22 cellular contexts compared by ENCODE assay signal in genomic region chr2:204051999-204052558, GRCh38.
"Had no signal": no experiment of that assay in that cellular context is flagged by ENCODE, and none has a peak within 500 bp of the region (broad histone marks: within the 10 kb centered on the region; RNA-seq: fewer than 3 reads in every experiment).

No MANE protein-coding gene starts in this region.

- H3K9ac ChIP-seq: parathyroid adenoma had no signal

- H3K4me1 ChIP-seq: heart right ventricle, left lung, lower lobe of right lung, parathyroid adenoma, psoas muscle, right atrium auricular region, sigmoid colon, spleen, tibial nerve, vagina had no signal

- H3K36me3 Mint-ChIP-seq: mesothelial cell of epicardium; naive B cell; natural killer cell; stimulated activated effector memory CD8-positive, alpha-beta T cell treated with anti-CD3 and anti-CD28 coated beads, Interleukin-12 subunit alpha, Interleukin-12 subunit beta, amount 100 ng/mL, for 72 hours; type B pancreatic cell had no signal

- H3K4me3 ChIP-seq: heart right ventricle, left lung, lower lobe of right lung, psoas muscle, right atrium auricular region, sigmoid colon, spleen, tibial nerve, vagina had no signal

- H3K36me3 ChIP-seq: heart right ventricle, left lung, lower lobe of right lung, right atrium auricular region, sigmoid colon, spleen, tibial nerve, vagina had no signal

- H3K4me3 Mint-ChIP-seq: mesothelial cell of epicardium; naive B cell; natural killer cell; nephron progenitor cell; stimulated activated effector memory CD8-positive, alpha-beta T cell treated with anti-CD3 and anti-CD28 coated beads, Interleukin-12 subunit alpha, Interleukin-12 subunit beta, amount 100 ng/mL, for 72 hours; stimulated activated naive CD8-positive, alpha-beta T cell treated with anti-CD3 and anti-CD28 coated beads, Interleukin-15, Interleukin-2, amounts not matched to agents 100 ng/mL and 50 ng/mL, for 24 hours; type B pancreatic cell had no signal

- H3K27ac Mint-ChIP-seq: mesothelial cell of epicardium; naive B cell; natural killer cell; nephron progenitor cell; stimulated activated effector memory CD8-positive, alpha-beta T cell treated with anti-CD3 and anti-CD28 coated beads, Interleukin-12 subunit alpha, Interleukin-12 subunit beta, amount 100 ng/mL, for 72 hours; stimulated activated naive CD8-positive, alpha-beta T cell treated with anti-CD3 and anti-CD28 coated beads, Interleukin-15, Interleukin-2, amounts not matched to agents 100 ng/mL and 50 ng/mL, for 24 hours; type B pancreatic cell had no signal

- H3K9me3 ChIP-seq: heart right ventricle, left lung, lower lobe of right lung, psoas muscle, right atrium auricular region, sigmoid colon, spleen, tibial nerve, vagina had no signal

- H3K27ac ChIP-seq: heart right ventricle, left lung, lower lobe of right lung, parathyroid adenoma, psoas muscle, right atrium auricular region, sigmoid colon, spleen, tibial nerve, vagina had no signal

- H3K27me3 ChIP-seq: left lung, right atrium auricular region, sigmoid colon, spleen, tibial nerve, vagina had no signal

- H3K79me2 ChIP-seq: parathyroid adenoma had no signal

- H3K4me1 Mint-ChIP-seq: mesothelial cell of epicardium, naive B cell, nephron progenitor cell had no signal

- ATAC-seq: heart right ventricle; left lung; natural killer cell; psoas muscle; stimulated activated effector memory CD8-positive, alpha-beta T cell treated with anti-CD3 and anti-CD28 coated beads, Interleukin-12 subunit alpha, Interleukin-12 subunit beta, amount 100 ng/mL, for 72 hours had no signal

- H2AFZ ChIP-seq: parathyroid adenoma had no signal

- DNase-seq: heart right ventricle; kidney glomerular epithelial cell; left cardiac atrium; left lung; lower lobe of right lung; naive B cell; natural killer cell; nephron progenitor cell; nucleus accumbens; psoas muscle; sigmoid colon; small intestine; spleen; stimulated activated CD4-positive, alpha-beta T cell treated with anti-CD3 and anti-CD28 coated beads, Interleukin-4, amount 100 ng/mL, for 24 hours had no signal

- H3K27me3 Mint-ChIP-seq: stimulated activated naive CD8-positive, alpha-beta T cell treated with anti-CD3 and anti-CD28 coated beads, Interleukin-15, Interleukin-2, amounts not matched to agents 100 ng/mL and 50 ng/mL, for 24 hours had no signal

- H3K9me3 Mint-ChIP-seq: mesothelial cell of epicardium; natural killer cell; nephron progenitor cell; stimulated activated effector memory CD8-positive, alpha-beta T cell treated with anti-CD3 and anti-CD28 coated beads, Interleukin-12 subunit alpha, Interleukin-12 subunit beta, amount 100 ng/mL, for 72 hours; stimulated activated naive CD8-positive, alpha-beta T cell treated with anti-CD3 and anti-CD28 coated beads, Interleukin-15, Interleukin-2, amounts not matched to agents 100 ng/mL and 50 ng/mL, for 24 hours; type B pancreatic cell had no signal
